ENCODE assay signal across 8 cellular contexts in the genomic region with DNA sequence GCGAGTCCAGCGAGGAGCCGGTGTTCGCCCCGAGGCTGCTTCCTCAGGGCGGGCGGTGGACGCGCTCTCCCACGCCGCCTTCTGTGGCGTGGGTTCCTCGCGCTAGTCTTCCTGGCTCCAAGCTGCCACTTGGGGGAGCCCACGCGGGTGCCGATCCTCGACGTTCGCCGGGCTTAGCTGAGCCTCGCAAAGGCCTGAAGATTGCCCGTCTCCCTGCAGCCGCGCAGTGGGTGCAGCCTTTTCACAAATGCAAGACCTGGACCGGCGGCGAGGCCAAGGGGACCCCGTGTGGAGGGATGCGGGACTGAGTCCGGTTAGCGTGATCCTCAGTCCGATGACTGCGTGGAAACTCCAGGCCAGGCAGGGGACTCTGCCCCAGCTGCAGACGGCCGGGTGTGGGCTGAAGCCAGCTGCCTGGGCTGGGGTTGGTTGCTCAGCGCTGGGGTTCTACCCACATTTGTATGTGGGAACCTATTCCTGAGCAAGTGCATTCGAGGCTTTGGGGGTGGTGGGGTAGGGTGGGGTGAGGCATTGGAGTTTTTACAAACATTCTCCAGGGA. TPM values are rescaled to one million over a fixed set of nuclear protein-coding genes. Genes with fewer than 3 reads are reported as not detected.
A peak's percentile ranks its signal among the peaks of the same experiment; 100 is the strongest.
DNase-seq lines count a peak whose midpoint lies in the region; ATAC-seq, FAIRE-seq and TF ChIP-seq lines count a peak whose summit lies in the region.

No MANE protein-coding gene starts in this region.

- H3K9me3 ChIP-seq in esophagus (ENCODE audit: control insufficient read depth in 2 of 2, insufficient read depth in 1 of 2, low read depth in 1 of 2, low read length in 1 of 2) (no peaks in the 10 kb centered on the region), ovary (no peaks in the 10 kb centered on the region)

- H3K27ac Mint-ChIP-seq in T-cell = peak overlapping the region; percentile 96 to 98

- peak; percentile 32 for TF ChIP-seq CTCF in AG09309 (IDR thresholded peaks at IDR 0.05; ENCODE audit: control insufficient read depth, insufficient read depth, low read depth, low read length, missing control alignments)
- TF ChIP-seq CTCF in GM12872 (IDR thresholded peaks at IDR 0.05; ENCODE audit: insufficient read depth, low read depth, low read length) = peak; percentile 41; the same call in 2 of the 3 replicates
- TF ChIP-seq CTCF in ovary (IDR thresholded peaks at IDR 0.05) = peak in 2 of 3 donors; percentile 45 to 73

- H3K36me3 Mint-ChIP-seq in T-cell = no peaks in the 10 kb centered on the region

- DNase-seq in AG09309 (ENCODE audit: low read depth) = no peak
- DNase-seq in T-cell = peak in 32 of 34 experiments; percentile 61 to 86 (median 78)
- DNase-seq in ovary = no peak
- DNase-seq in GM19239 (ENCODE audit: insufficient read length, low spot score) = no peak

- peaks cover 5 to 6% of the 10 kb centered on the region in 2 donors for H3K4me1 ChIP-seq in esophagus (ENCODE audit: control insufficient read depth in 2 of 2, insufficient read depth in 2 of 2, low read length in 1 of 2)
- peaks cover 7% of the 10 kb centered on the region for H3K4me1 ChIP-seq in ovary (ENCODE audit: insufficient read depth)

- WGBS in esophagus, 2 donors = 0 to 1% methylated on average over 32 to 38 of the region's 38 CpGs
- 0 to 2% (median 0%) methylated on average over 30 to 38 of the region's 38 CpGs for WGBS in ovary, 3 donors

- H3K36me3 ChIP-seq in esophagus (ENCODE audit: control insufficient read depth in 2 of 2, insufficient read depth in 2 of 2, low read length in 1 of 2) (no peaks in the 10 kb centered on the region), ovary (no peaks in the 10 kb centered on the region)

- no peak for FAIRE-seq in GM19239 (lab: Jason Lieb, UNC)

- no peaks in the 10 kb centered on the region for H3K9me3 Mint-ChIP-seq in T-cell

- POLR2A ChIA-PET in T-cell (lab: Charles Lee) = interaction anchor here (0.6 to 2.5 kb wide), 4 partner anchors 10 to 57 kb away, joined by 3 to 10 read pairs (median 4); no protein-coding TSS in a partner anchor

- H3K4me1 Mint-ChIP-seq in T-cell = peaks cover 35 to 44% (median 41%) of the 10 kb centered on the region in 3 donors

- H3K27me3 Mint-ChIP-seq in T-cell = peaks cover 0 to 2% of the 10 kb centered on the region in 2 donors

- H3K27me3 ChIP-seq in esophagus (ENCODE audit: control insufficient read depth in 1 of 2, insufficient read depth in 2 of 2, low read length in 2 of 2) = no peaks in the 10 kb centered on the region
- H3K27me3 ChIP-seq in ovary = no peaks in the 10 kb centered on the region

- peak overlapping the region; percentile 90 to 97 (median 97) for H3K4me3 Mint-ChIP-seq in T-cell

- CTCF ChIA-PET in T-cell (lab: Charles Lee) = interaction anchor here in 1 of 2 donors (0.6 to 2.6 kb wide), 6 partner anchors 17 to 206 kb away, joined by 3 to 22 read pairs (median 6); partner anchors contain the start of gene CEP89

- H3K27ac ChIP-seq in esophagus (ENCODE audit: low read depth in 2 of 2, low read length in 1 of 2) (peak overlapping the region; percentile 89 to 95), ovary (peak overlapping the region; percentile 49 to 88)

- peak; percentile 15 for ATAC-seq in HG03378 (IDR thresholded peaks at IDR 0.05; ENCODE audit: unreplicated experiment)
- peak; percentile 74 to 77 (median 75) for ATAC-seq in T-cell (replicated peaks in 1 of 4)
- ATAC-seq in HG03280 (IDR thresholded peaks at IDR 0.05; ENCODE audit: unreplicated experiment) = no peak

- no peak for TF ChIP-seq POLR2A in ovary (IDR thresholded peaks at IDR 0.05)

- intact Hi-C loops in ovary (cut with DNase I) = no loop called here

- TF ChIP-seq EP300 in ovary (IDR thresholded peaks at IDR 0.05) = no peak

- H3K4me3 ChIP-seq in AG09309 (ENCODE audit: control insufficient read depth, low read depth, low read length) (peak overlapping the region; percentile 33), esophagus (ENCODE audit: low read depth in 1 of 2, low read length in 2 of 2) (peak overlapping the region; percentile 46 to 53), ovary (peak overlapping the region; percentile 67)

RNA-seq across cellular contexts. Expression of gene LRP3, which starts 16.6 kb away (rescaled TPM):
- under 1 TPM in 3 of 5 donors, not detected in 2; 0.13 to 0.55 (median 0.19) TPM for total RNA-seq in T-cell
- 1 to 10 TPM; 4.1 to 5.7 TPM for polyA plus RNA-seq in esophagus
- total RNA-seq in ovary = 100 to 1,000 TPM in 4 of 7 donors, 10 to 100 TPM in 3; 43.7 to 138 (median 107) TPM
- 10 to 100 TPM in 1 of 2 donors, 1 to 10 TPM in 1; 1.2 to 76.1 TPM for polyA plus RNA-seq in ovary

RNA-seq across cellular contexts. Expression of gene WDR88, which starts 45.6 kb away (rescaled TPM):
- total RNA-seq in T-cell (under 1 TPM in 2 of 5 donors, not detected in 3; 0.20 to 0.56 TPM), ovary (under 1 TPM in 1 of 7 donors, not detected in 6; 0.79 TPM)
- polyA plus RNA-seq in esophagus (not detected), ovary (not detected)

RNA-seq across cellular contexts. Expression of gene SLC7A10, which starts 48.2 kb away (rescaled TPM):
- not detected for total RNA-seq in T-cell
- polyA plus RNA-seq in esophagus = under 1 TPM in 1 of 2 donors, not detected in 1; 0.04 TPM
- total RNA-seq in ovary = not detected
- not detected for polyA plus RNA-seq in ovary

Comparison
In these comparisons a context has a peak if more than half of its experiments do, and no peak if none do; other contexts are left out.
1. DNase-seq: peak in T-cell (32 of 34); none in AG09309 (single experiment), ovary (0 of 5) and GM19239 (single experiment).
2. RNA of gene LRP3, which starts 16.6 kb away (total RNA-seq): 43.7 to 138 TPM in ovary; 0.13 to 0.55 TPM in T-cell; every median in the first group is over 10 times any median in the second.
3. Peak in every context shown above with its lines, with median percentiles within 50 percentile points of each other: H3K4me3 ChIP-seq and CTCF ChIP-seq.